8 cellular contexts compared by ENCODE assay signal in the genomic region with DNA sequence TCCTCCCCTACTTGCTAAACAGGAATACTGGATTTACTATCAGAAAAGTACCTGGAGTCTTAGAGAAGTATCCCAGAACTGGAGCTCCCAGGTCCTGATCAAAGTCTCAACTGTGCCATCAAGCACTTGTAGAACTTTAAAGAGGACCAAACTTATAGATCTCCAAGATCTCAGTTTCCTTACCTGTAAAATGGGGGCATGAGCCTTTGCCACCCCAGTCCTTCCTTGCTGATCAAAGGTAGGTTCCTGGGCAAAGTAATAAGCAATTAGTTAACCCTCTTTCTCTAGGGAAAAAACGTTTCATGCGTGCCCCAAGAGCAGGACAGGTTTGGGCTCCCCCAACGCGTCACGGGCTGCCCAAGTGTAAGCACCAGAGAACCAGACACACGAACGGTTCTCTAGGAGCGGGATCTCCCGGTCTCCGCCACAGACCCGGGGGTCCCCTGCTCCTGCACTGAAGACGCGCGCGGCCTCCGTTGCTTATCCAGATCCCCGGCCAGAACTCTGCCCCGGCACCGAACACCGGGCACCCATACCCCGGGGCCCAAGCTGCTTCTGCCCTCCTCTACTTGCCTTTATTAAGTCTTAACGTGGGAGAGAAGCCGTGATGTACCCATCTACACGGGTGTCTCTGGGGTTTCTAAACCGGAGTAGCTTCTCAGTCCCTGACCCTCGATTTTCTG. TPM values are rescaled to one million over a fixed set of nuclear protein-coding genes. Genes with fewer than 3 reads are reported as not detected.
DNase-seq lines count a peak whose midpoint lies in the region; ATAC-seq and TF ChIP-seq lines count a peak whose summit lies in the region.

No MANE protein-coding gene starts in this region.

- H2AFZ ChIP-seq in GM23338 (peak overlapping the region; percentile 100), Karpas-422 (ENCODE audit: low read length) (no peak overlapping the region)

- intact Hi-C loops in activated CD8-positive, alpha-beta T cell treated with anti-CD3 and anti-CD28 coated beads for 36 hours (cut with micrococcal nuclease), result no loop called here
- intact Hi-C loops in psoas muscle (cut with DNase I), result no loop called here

- H3K9ac ChIP-seq in Karpas-422 (ENCODE audit: low read length), result no peak overlapping the region

- no peaks in the 10 kb centered on the region; the same call in 2 of the 3 replicates for H3K9me3 Mint-ChIP-seq in GM23338
- no peaks in the 10 kb centered on the region for H3K9me3 Mint-ChIP-seq in activated CD8-positive, alpha-beta T cell treated with anti-CD3 and anti-CD28 coated beads for 36 hours

- peaks cover 9% of the 10 kb centered on the region; the same call in 1 of the 2 replicates for H3K4me1 ChIP-seq in GM23338 (ENCODE audit: insufficient read depth)
- peaks cover 6% of the 10 kb centered on the region for H3K4me1 ChIP-seq in cardiac muscle cell (ENCODE audit: low read depth)
- H3K4me1 ChIP-seq in psoas muscle, result peaks cover 3% of the 10 kb centered on the region
- H3K4me1 ChIP-seq in Karpas-422 (ENCODE audit: low read length), result no peaks in the 10 kb centered on the region

- H3K36me3 ChIP-seq in GM23338 (ENCODE audit: insufficient read depth) (no peaks in the 10 kb centered on the region), cardiac muscle cell (no peaks in the 10 kb centered on the region), psoas muscle (ENCODE audit: insufficient read depth in 1 of 2, low read depth in 1 of 2) (no peaks in the 10 kb centered on the region), Karpas-422 (ENCODE audit: insufficient read depth, low read length) (no peaks in the 10 kb centered on the region)

- peaks cover 11% of the 10 kb centered on the region for H3K27me3 Mint-ChIP-seq in GM23338 (ENCODE audit: insufficient read depth, low read depth, poor library complexity)
- peaks cover 26% of the 10 kb centered on the region for H3K27me3 Mint-ChIP-seq in activated CD8-positive, alpha-beta T cell treated with anti-CD3 and anti-CD28 coated beads for 36 hours

- no peaks in the 10 kb centered on the region for H4K20me1 ChIP-seq in GM23338 (replicated peaks; ENCODE audit: insufficient read depth)
- H4K20me1 ChIP-seq in Karpas-422 (ENCODE audit: insufficient read depth, low read depth, low read length), result no peaks in the 10 kb centered on the region

- no peak for DNase-seq in AG04450 (ENCODE audit: low read depth, low spot score)
- DNase-seq in GM23338 (ENCODE audit: low spot score), result peak; percentile 60
- DNase-seq in activated CD8-positive, alpha-beta T cell treated with anti-CD3 and anti-CD28 coated beads for 36 hours, result no peak
- DNase-seq in cardiac muscle cell (ENCODE audit: low read depth in 1 of 2, low spot score in 1 of 2), result peak; percentile 42 to 58
- peak; percentile 23 to 53 for DNase-seq in psoas muscle
- no peak for DNase-seq in stimulated activated CD4-positive, alpha-beta T cell treated with anti-CD3 and anti-CD28 coated beads, Interleukin-1b, Interleukin-23, amount 100 ng/mL, for 48 hours
- DNase-seq in Karpas-422, result no peak

- H3K4me2 ChIP-seq in GM23338 (peak overlapping the region; percentile 95), Karpas-422 (ENCODE audit: low read depth, low read length, poor library complexity, severe bottlenecking) (no peak overlapping the region)

- H3K27ac ChIP-seq in AG04450 (ENCODE audit: low read depth, low read length), result peak overlapping the region; percentile 80
- no peak overlapping the region for H3K27ac ChIP-seq in GM23338 (ENCODE audit: low read depth)
- peak overlapping the region; percentile 52 for H3K27ac ChIP-seq in cardiac muscle cell
- H3K27ac ChIP-seq in psoas muscle, result peak overlapping the region; percentile 57
- H3K27ac ChIP-seq in Karpas-422 (ENCODE audit: low read length), result no peak overlapping the region

- H3K4me3 ChIP-seq in AG04450 (ENCODE audit: low read depth, low read length) (peak overlapping the region; percentile 90), GM23338 (peak overlapping the region; percentile 98), cardiac muscle cell (peak overlapping the region; percentile 68), psoas muscle (peak overlapping the region; percentile 73), Karpas-422 (ENCODE audit: low read length) (no peak overlapping the region)

- H3K27me3 ChIP-seq in AG04450 (ENCODE audit: control insufficient read depth, insufficient read depth, low read length) (no peaks in the 10 kb centered on the region), GM23338 (ENCODE audit: insufficient read depth) (peaks cover 7% of the 10 kb centered on the region; the same call in 1 of the 2 replicates), cardiac muscle cell (peaks cover 3% of the 10 kb centered on the region), psoas muscle (ENCODE audit: insufficient read depth in 3 of 3, low read length in 2 of 3) (peaks cover 0 to 2% (median 0%) of the 10 kb centered on the region in 3 donors), Karpas-422 (ENCODE audit: low read length) (no peaks in the 10 kb centered on the region)

- H3K9me3 ChIP-seq in AG04450 (ENCODE audit: control insufficient read depth, insufficient read depth, low read length) (no peaks in the 10 kb centered on the region), cardiac muscle cell (ENCODE audit: low read depth) (no peaks in the 10 kb centered on the region), psoas muscle (no peaks in the 10 kb centered on the region), Karpas-422 (ENCODE audit: low read length) (no peaks in the 10 kb centered on the region)

- H3K36me3 Mint-ChIP-seq in GM23338 (ENCODE audit: low read depth), result no peaks in the 10 kb centered on the region
- H3K36me3 Mint-ChIP-seq in activated CD8-positive, alpha-beta T cell treated with anti-CD3 and anti-CD28 coated beads for 36 hours (ENCODE audit: low read depth), result no peaks in the 10 kb centered on the region

- H3K27ac Mint-ChIP-seq in GM23338, result peak overlapping the region; percentile 93
- no peak overlapping the region for H3K27ac Mint-ChIP-seq in activated CD8-positive, alpha-beta T cell treated with anti-CD3 and anti-CD28 coated beads for 36 hours

- CTCF ChIA-PET in AG04450 (lab: Charles Lee), result interaction anchor here (1.2 kb wide), 1 partner anchor 207 kb away, joined by 6 read pairs; no protein-coding TSS in a partner anchor
- CTCF ChIA-PET in activated CD8-positive, alpha-beta T cell treated with anti-CD3 and anti-CD28 coated beads for 36 hours (lab: Charles Lee), result no interaction called here

- POLR2A ChIA-PET in AG04450 (lab: Yijun Ruan, JAX), result interaction anchor here (0.9 to 2.4 kb wide), 2 partner anchors 26 to 28 kb away, joined by 4 to 17 read pairs; no protein-coding TSS in a partner anchor
- POLR2A ChIA-PET in activated CD8-positive, alpha-beta T cell treated with anti-CD3 and anti-CD28 coated beads for 36 hours (lab: Charles Lee), result interaction anchor here (0.6 kb wide), 1 partner anchor 967 kb away, joined by 3 read pairs; the partner anchor contains the start of gene EIF3F

- H3K4me3 Mint-ChIP-seq in GM23338, result peak overlapping the region; percentile 93
- peak overlapping the region; percentile 7 for H3K4me3 Mint-ChIP-seq in activated CD8-positive, alpha-beta T cell treated with anti-CD3 and anti-CD28 coated beads for 36 hours

- no peaks in the 10 kb centered on the region for H3K79me2 ChIP-seq in GM23338 (replicated peaks; ENCODE audit: insufficient read depth)
- H3K79me2 ChIP-seq in Karpas-422 (ENCODE audit: low read length), result no peaks in the 10 kb centered on the region

- ATAC-seq in GM23338, result peak; percentile 64
- ATAC-seq in activated CD8-positive, alpha-beta T cell treated with anti-CD3 and anti-CD28 coated beads for 36 hours, result no peak
- peak; percentile 24 to 61 (median 34) for ATAC-seq in psoas muscle
- no peak for ATAC-seq in HG03097 (IDR thresholded peaks at IDR 0.05; ENCODE audit: low FRiP score, unreplicated experiment)

- TF ChIP-seq CTCF in AG04450 (IDR thresholded peaks at IDR 0.05; ENCODE audit: low read depth, low read length) (no peak), GM23338 (conservative IDR thresholded peaks at IDR 0.05; ENCODE audit: low read depth in 2 of 2) (no peak), cardiac muscle cell (IDR thresholded peaks at IDR 0.05; ENCODE audit: low read depth, low read length) (no peak), psoas muscle (IDR thresholded peaks at IDR 0.05) (no peak)
- TF ChIP-seq CTCF in activated CD8-positive, alpha-beta T cell treated with anti-CD3 and anti-CD28 coated beads for 36 hours (IDR thresholded peaks at IDR 0.05), result no peak

- peaks cover 10% of the 10 kb centered on the region; the same call in 1 of the 3 replicates for H3K4me1 Mint-ChIP-seq in GM23338
- H3K4me1 Mint-ChIP-seq in activated CD8-positive, alpha-beta T cell treated with anti-CD3 and anti-CD28 coated beads for 36 hours (ENCODE audit: low read depth), result no peaks in the 10 kb centered on the region

- WGBS in psoas muscle, 3 donors, result 3 to 7% (median 5%) methylated on average over 25 to 26 of the region's 26 CpGs

- no peaks in the 10 kb centered on the region for H3F3A ChIP-seq in GM23338 (replicated peaks; ENCODE audit: low read depth)

- no peaks in the 10 kb centered on the region for H3K9me2 ChIP-seq in GM23338 (ENCODE audit: insufficient read depth)
- H3K9me2 ChIP-seq in Karpas-422 (replicated peaks; ENCODE audit: insufficient read depth, low read length), result no peaks in the 10 kb centered on the region

TF ChIP-seq in GM23338, 12 proteins besides CTCF, POLR2A, EP300 and RAD21 (continues in another document):
- TF ChIP-seq EZH2 (IDR thresholded peaks at IDR 0.05; ENCODE audit: low read depth, unreplicated experiment), result no peak

RNA-seq across cellular contexts. Expression of gene ZNF214, which starts 0.5 kb away (rescaled TPM):
- polyA plus RNA-seq in AG04450 (2011; rRNA removed) (1.9 and 3.4 TPM in 2 replicates), GM23338 (2016; fragmentation: Nextera tagmentation; extraction: Ambion mirVana) (2.2 and 2.4 TPM in 2 replicates), cardiac muscle cell (4.4 and 4.5 TPM in 2 replicates), psoas muscle (under 1 TPM; 0.46 to 0.90 (median 0.75) TPM)
- 9.1 and 12.7 TPM in 2 replicates for polyA minus RNA-seq in AG04450 (2011; rRNA and poly(A)+ RNA removed)
- total RNA-seq in GM23338 (2014; rRNA removed; shearing (Covaris generic)), result 4.3 and 6.1 TPM in 2 replicates
- total RNA-seq in activated CD8-positive, alpha-beta T cell treated with anti-CD3 and anti-CD28 coated beads for 36 hours, result not detected
- total RNA-seq in cardiac muscle cell (6.1 and 7.9 TPM in 2 replicates), psoas muscle (under 1 TPM; 0.30 to 0.97 (median 0.64) TPM)
- total RNA-seq in Karpas-422 (2014; rRNA removed; shearing (Covaris generic); ENCODE audit: low replicate concordance), result not detected in 2 replicates

RNA-seq across cellular contexts. Expression of gene NLRP14, which starts 0.6 kb away (rescaled TPM):
- polyA plus RNA-seq in AG04450 (2011; rRNA removed), result 0.02 and 0.06 TPM in 2 replicates
- 0.09 and 0.14 TPM in 2 replicates for polyA minus RNA-seq in AG04450 (2011; rRNA and poly(A)+ RNA removed)
- 0.10 TPM in 1 of 2 replicates, not detected in the other for total RNA-seq in GM23338 (2014; rRNA removed; shearing (Covaris generic))
- polyA plus RNA-seq in GM23338 (2016; fragmentation: Nextera tagmentation; extraction: Ambion mirVana), result 0.14 TPM in 1 of 2 replicates, not detected in the other
- under 1 TPM; 0.11 to 0.16 TPM for total RNA-seq in activated CD8-positive, alpha-beta T cell treated with anti-CD3 and anti-CD28 coated beads for 36 hours
- total RNA-seq in cardiac muscle cell, result 0.60 and 0.92 TPM in 2 replicates
- 1.0 and 1.4 TPM in 2 replicates for polyA plus RNA-seq in cardiac muscle cell
- total RNA-seq in psoas muscle, result under 1 TPM in 1 of 4 donors, not detected in 3; 0.06 TPM
- not detected for polyA plus RNA-seq in psoas muscle
- 0.19 and 0.51 TPM in 2 replicates for total RNA-seq in Karpas-422 (2014; rRNA removed; shearing (Covaris generic); ENCODE audit: low replicate concordance)

Comparison
In these comparisons a context has a peak if more than half of its experiments do, and no peak if none do; other contexts are left out.
1. DNase-seq: peak in GM23338 (single experiment), cardiac muscle cell (2 of 2) and psoas muscle (2 of 2); none in AG04450 (single experiment), activated CD8-positive, alpha-beta T cell treated with anti-CD3 and anti-CD28 coated beads for 36 hours (single experiment), stimulated activated CD4-positive, alpha-beta T cell treated with anti-CD3 and anti-CD28 coated beads, Interleukin-1b, Interleukin-23, amount 100 ng/mL, for 48 hours (single experiment) and Karpas-422 (single experiment).
2. H3K27ac ChIP-seq: peak in AG04450 (single experiment), cardiac muscle cell (single experiment) and psoas muscle (single experiment); none in GM23338 (single experiment) and Karpas-422 (single experiment).
3. ATAC-seq: peak in GM23338 (single experiment) and psoas muscle (4 of 4); none in activated CD8-positive, alpha-beta T cell treated with anti-CD3 and anti-CD28 coated beads for 36 hours (single experiment) and HG03097 (single experiment).